Comparison of ENCODE assay signal across 9 cellular contexts in genomic region chr1:218459450-218459849, GRCh38.
DNase-seq lines count a peak whose midpoint lies in the region; ATAC-seq and TF ChIP-seq lines count a peak whose summit lies in the region.
"Had no signal": no experiment of that assay in that cellular context is flagged by ENCODE, and none has a peak within 500 bp of the region (broad histone marks: within the 10 kb centered on the region; RNA-seq: fewer than 3 reads in every experiment).

No MANE protein-coding gene starts in this region.

- no peak overlapping the region for H4K91ac ChIP-seq in neuronal stem cell (ENCODE audit: low read depth, low read length, poor library complexity)

- H2BK5ac ChIP-seq in neuronal stem cell (ENCODE audit: low read length) = no peak overlapping the region

- H2AFZ ChIP-seq in fibroblast of lung (ENCODE audit: low read length) (no peak overlapping the region), neuronal stem cell (ENCODE audit: low read length) (peak overlapping the region; percentile 68)

- H3K36me3 ChIP-seq in SK-N-MC (ENCODE audit: insufficient read depth, low read length) (peaks cover 4% of the 10 kb centered on the region; the same call in 1 of the 2 replicates), fibroblast of lung (ENCODE audit: control insufficient read depth, insufficient read depth, low read length) (no peaks in the 10 kb centered on the region), neuronal stem cell (replicated peaks in 1 of 2; ENCODE audit: control insufficient read depth in 2 of 2, insufficient read depth in 2 of 2, low read length in 2 of 2) (no peaks in the 10 kb centered on the region)

- peak overlapping the region; percentile 72 for H3K4me3 ChIP-seq in SK-N-MC
- H3K4me3 ChIP-seq in fibroblast of lung (replicated peaks in 1 of 4; ENCODE audit: control extremely low read depth in 1 of 4, insufficient read depth in 1 of 4, low read depth in 3 of 4, low read length in 4 of 4) = no peak overlapping the region
- no peak overlapping the region for H3K4me3 ChIP-seq in neuronal stem cell (ENCODE audit: low read length in 2 of 2)

- H3K4me1 Mint-ChIP-seq in activated CD4-positive, alpha-beta memory T cell treated with anti-CD3 and anti-CD28 coated beads for 36 hours (ENCODE audit: low read depth) = no peaks in the 10 kb centered on the region
- H3K4me1 Mint-ChIP-seq in activated T-helper 1 cell treated with anti-CD3 and anti-CD28 coated beads, Interleukin-12 subunit alpha, Interleukin-12 subunit beta, Interleukin-2, Interleukin-4 antibody, amounts not matched to agents 30 ng/mL and 10 ng/mL and 1 ng/mL, durations not matched to agents 14 hours and 24 hours and 36 hours (ENCODE audit: low read depth) = no peaks in the 10 kb centered on the region
- H3K4me1 Mint-ChIP-seq: memory B cell had no signal

- no peak overlapping the region for H3K14ac ChIP-seq in neuronal stem cell (ENCODE audit: low read length)

- H3K4me2 ChIP-seq in fibroblast of lung (ENCODE audit: extremely low read depth, insufficient read depth, low read length) = peak overlapping the region; percentile 51
- H3K4me2 ChIP-seq in neuronal stem cell (ENCODE audit: insufficient read depth, low read length, poor library complexity, severe bottlenecking) = no peak overlapping the region

- H3K4ac ChIP-seq in neuronal stem cell (ENCODE audit: low read length) = no peak overlapping the region

- DNase-seq in A172 (ENCODE audit: low spot score) = peak; percentile 47
- no peak for DNase-seq in SK-N-MC (ENCODE audit: low read depth, low spot score)
- DNase-seq in fibroblast of lung (ENCODE audit: low read depth in 2 of 2) = peak in 1 of 2 donors; percentile 75
- DNase-seq in neuronal stem cell (ENCODE audit: low spot score) = no peak
- no peak for DNase-seq in activated CD4-positive, alpha-beta memory T cell treated with anti-CD3 and anti-CD28 coated beads for 36 hours
- no peak for DNase-seq in HCEC 1CT
- DNase-seq in activated T-helper 1 cell treated with anti-CD3 and anti-CD28 coated beads, Interleukin-12 subunit alpha, Interleukin-12 subunit beta, Interleukin-2, Interleukin-4 antibody, amounts not matched to agents 30 ng/mL and 10 ng/mL and 1 ng/mL, durations not matched to agents 14 hours and 24 hours and 36 hours (ENCODE audit: low spot score) = no peak

- H2BK120ac ChIP-seq in neuronal stem cell (ENCODE audit: low read depth, low read length) = no peak overlapping the region

- H2BK15ac ChIP-seq in neuronal stem cell (ENCODE audit: low read length) = no peak overlapping the region

- WGBS in neuronal stem cell (ENCODE audit: extremely low coverage in 2 of 2, insufficient read length in 2 of 2, insufficient replicate concordance in 1 of 2), 2 donors = no CpG with 5 or more reads among the region's 8 CpGs

- peaks cover 19% of the 10 kb centered on the region for H3K4me1 ChIP-seq in fibroblast of lung (ENCODE audit: control insufficient read depth, extremely low read depth, insufficient read depth, low read length)
- H3K4me1 ChIP-seq in neuronal stem cell (ENCODE audit: control insufficient read depth in 2 of 2, insufficient read depth in 1 of 2, low read depth in 1 of 2, low read length in 2 of 2) = peaks cover 10 to 39% of the 10 kb centered on the region in 2 donors

- no peak overlapping the region for H2BK12ac ChIP-seq in neuronal stem cell (ENCODE audit: low read length)

- H3K27ac Mint-ChIP-seq in activated CD4-positive, alpha-beta memory T cell treated with anti-CD3 and anti-CD28 coated beads for 36 hours = no peak overlapping the region
- H3K27ac Mint-ChIP-seq in activated T-helper 1 cell treated with anti-CD3 and anti-CD28 coated beads, Interleukin-12 subunit alpha, Interleukin-12 subunit beta, Interleukin-2, Interleukin-4 antibody, amounts not matched to agents 30 ng/mL and 10 ng/mL and 1 ng/mL, durations not matched to agents 14 hours and 24 hours and 36 hours = no peak overlapping the region
- H3K27ac Mint-ChIP-seq: memory B cell had no signal

- no peaks in the 10 kb centered on the region for H3K79me1 ChIP-seq in neuronal stem cell (ENCODE audit: low read depth, low read length)

- H3K27ac ChIP-seq in SK-N-MC = peak overlapping the region; percentile 93
- peak overlapping the region; percentile 56 for H3K27ac ChIP-seq in fibroblast of lung (ENCODE audit: insufficient read depth, low read length)
- peak overlapping the region; percentile 35 for H3K27ac ChIP-seq in neuronal stem cell (replicated peaks; ENCODE audit: low read length)

- no peak for ATAC-seq in HG03520 (IDR thresholded peaks at IDR 0.05; ENCODE audit: unreplicated experiment)

- H3K4me3 Mint-ChIP-seq in activated CD4-positive, alpha-beta memory T cell treated with anti-CD3 and anti-CD28 coated beads for 36 hours = no peak overlapping the region
- no peak overlapping the region for H3K4me3 Mint-ChIP-seq in activated T-helper 1 cell treated with anti-CD3 and anti-CD28 coated beads, Interleukin-12 subunit alpha, Interleukin-12 subunit beta, Interleukin-2, Interleukin-4 antibody, amounts not matched to agents 30 ng/mL and 10 ng/mL and 1 ng/mL, durations not matched to agents 14 hours and 24 hours and 36 hours
- H3K4me3 Mint-ChIP-seq: memory B cell had no signal

- no peaks in the 10 kb centered on the region for H3K79me2 ChIP-seq in fibroblast of lung (ENCODE audit: control insufficient read depth, insufficient read depth, low read length)

- no peak overlapping the region for H4K8ac ChIP-seq in neuronal stem cell (ENCODE audit: low read depth, low read length)

- no peaks in the 10 kb centered on the region for H3K9me3 Mint-ChIP-seq in activated CD4-positive, alpha-beta memory T cell treated with anti-CD3 and anti-CD28 coated beads for 36 hours
- no peaks in the 10 kb centered on the region for H3K9me3 Mint-ChIP-seq in activated T-helper 1 cell treated with anti-CD3 and anti-CD28 coated beads, Interleukin-12 subunit alpha, Interleukin-12 subunit beta, Interleukin-2, Interleukin-4 antibody, amounts not matched to agents 30 ng/mL and 10 ng/mL and 1 ng/mL, durations not matched to agents 14 hours and 24 hours and 36 hours
- H3K9me3 Mint-ChIP-seq: memory B cell had no signal

- CTCF ChIA-PET in activated CD4-positive, alpha-beta memory T cell treated with anti-CD3 and anti-CD28 coated beads for 36 hours (lab: Charles Lee) = no interaction called here

- no peaks in the 10 kb centered on the region for H3K9me3 ChIP-seq in SK-N-MC (ENCODE audit: low read depth, low read length)
- H3K9me3 ChIP-seq in fibroblast of lung (ENCODE audit: control insufficient read depth, insufficient read depth, low read depth, low read length) = no peaks in the 10 kb centered on the region
- H3K9me3 ChIP-seq in neuronal stem cell (replicated peaks in 1 of 2; ENCODE audit: control insufficient read depth in 2 of 2, insufficient read depth in 1 of 2, low read depth in 1 of 2, low read length in 2 of 2) = no peaks in the 10 kb centered on the region

- H3K18ac ChIP-seq in neuronal stem cell (ENCODE audit: low read length) = peak overlapping the region; percentile 63

- no peaks in the 10 kb centered on the region for H3K27me3 ChIP-seq in fibroblast of lung (ENCODE audit: control insufficient read depth, insufficient read depth, low read length)
- no peaks in the 10 kb centered on the region for H3K27me3 ChIP-seq in neuronal stem cell (ENCODE audit: control insufficient read depth in 3 of 3, insufficient read depth in 3 of 3, low read depth in 1 of 3, low read length in 3 of 3)

- H2AK5ac ChIP-seq in neuronal stem cell (ENCODE audit: low read depth, low read length) = no peak overlapping the region

- no peaks in the 10 kb centered on the region for H4K20me1 ChIP-seq in fibroblast of lung (ENCODE audit: control insufficient read depth, extremely low read depth, insufficient read depth, low read length)

- intact Hi-C loops in activated CD4-positive, alpha-beta memory T cell treated with anti-CD3 and anti-CD28 coated beads for 36 hours (cut with micrococcal nuclease) = no loop called here
- intact Hi-C loops in activated T-helper 1 cell treated with anti-CD3 and anti-CD28 coated beads, Interleukin-12 subunit alpha, Interleukin-12 subunit beta, Interleukin-2, Interleukin-4 antibody, amounts not matched to agents 30 ng/mL and 10 ng/mL and 1 ng/mL, durations not matched to agents 14 hours and 24 hours and 36 hours (cut with micrococcal nuclease) = no loop called here

- no peak overlapping the region for H3K23ac ChIP-seq in neuronal stem cell (ENCODE audit: low read depth, low read length, poor library complexity)

- no peaks in the 10 kb centered on the region for H3K27me3 Mint-ChIP-seq in activated CD4-positive, alpha-beta memory T cell treated with anti-CD3 and anti-CD28 coated beads for 36 hours
- H3K27me3 Mint-ChIP-seq in activated T-helper 1 cell treated with anti-CD3 and anti-CD28 coated beads, Interleukin-12 subunit alpha, Interleukin-12 subunit beta, Interleukin-2, Interleukin-4 antibody, amounts not matched to agents 30 ng/mL and 10 ng/mL and 1 ng/mL, durations not matched to agents 14 hours and 24 hours and 36 hours (ENCODE audit: insufficient read depth) = no peaks in the 10 kb centered on the region

- H3K9ac ChIP-seq in SK-N-MC (ENCODE audit: insufficient read length) = peak overlapping the region; percentile 54
- H3K9ac ChIP-seq in fibroblast of lung (ENCODE audit: insufficient read depth, low read length) = no peak overlapping the region
- H3K9ac ChIP-seq in neuronal stem cell (ENCODE audit: low read depth, low read length, poor library complexity) = no peak overlapping the region

- no peaks in the 10 kb centered on the region for H3K36me3 Mint-ChIP-seq in activated CD4-positive, alpha-beta memory T cell treated with anti-CD3 and anti-CD28 coated beads for 36 hours
- no peaks in the 10 kb centered on the region for H3K36me3 Mint-ChIP-seq in activated T-helper 1 cell treated with anti-CD3 and anti-CD28 coated beads, Interleukin-12 subunit alpha, Interleukin-12 subunit beta, Interleukin-2, Interleukin-4 antibody, amounts not matched to agents 30 ng/mL and 10 ng/mL and 1 ng/mL, durations not matched to agents 14 hours and 24 hours and 36 hours (ENCODE audit: low read depth)
- H3K36me3 Mint-ChIP-seq: memory B cell had no signal

- POLR2A ChIA-PET in activated CD4-positive, alpha-beta memory T cell treated with anti-CD3 and anti-CD28 coated beads for 36 hours (lab: Charles Lee) = no interaction called here

- TF ChIP-seq CTCF in fibroblast of lung (conservative IDR thresholded peaks at IDR 0.05 in 1 of 2, IDR thresholded peaks at IDR 0.05 in 1 of 2; ENCODE audit: low read depth in 1 of 2, low read length in 2 of 2) = no peak

Comparison
In these comparisons a context has a peak if more than half of its experiments do, and no peak if none do; other contexts are left out.
1. H3K27ac ChIP-seq: peak in every context shown above with its lines; median percentile 93 in SK-N-MC; 56 in fibroblast of lung; 35 in neuronal stem cell.